ENCODE assay signal across 26 cellular contexts in the genomic region with DNA sequence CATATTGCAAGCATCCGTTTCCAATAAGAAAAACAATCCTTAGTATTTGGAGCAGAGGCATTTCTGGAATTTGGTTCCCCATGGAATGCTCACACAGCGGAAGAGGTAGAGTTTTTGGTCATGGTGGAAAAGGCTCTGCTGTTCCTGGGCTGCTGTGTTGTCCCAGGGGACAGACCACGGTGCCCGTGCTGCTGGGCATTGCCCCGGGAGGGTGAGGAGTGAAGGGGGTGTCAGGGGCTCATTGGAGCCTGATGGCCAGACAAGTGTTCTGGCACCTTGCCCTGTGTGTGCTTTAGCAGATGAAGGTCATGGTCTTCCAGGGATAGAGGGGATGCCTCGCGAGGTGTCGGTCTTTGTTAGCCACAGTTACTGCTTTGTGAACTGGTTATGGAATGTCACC.
"Had no signal": no experiment of that assay in that cellular context is flagged by ENCODE, and none has a peak within 500 bp of the region (broad histone marks: within the 10 kb centered on the region; RNA-seq: fewer than 3 reads in every experiment).

No MANE protein-coding gene starts in this region.

- H3K36me3 ChIP-seq: ovary, right lobe of liver, sigmoid colon, stomach, thoracic aorta, thyroid gland, tibial nerve, upper lobe of left lung, vagina had no signal

- H3K27me3 ChIP-seq: ovary, right lobe of liver, thyroid gland, tibial nerve, upper lobe of left lung, vagina had no signal

- H3K27ac ChIP-seq: ovary, parathyroid adenoma, psoas muscle, sigmoid colon, skin epidermis, stomach, thoracic aorta, thyroid gland, tibial nerve, upper lobe of left lung, vagina had no signal

- H2AFZ ChIP-seq: parathyroid adenoma had no signal

- H3K9me3 ChIP-seq: ovary, psoas muscle, right lobe of liver, sigmoid colon, stomach, thoracic aorta, thyroid gland, tibial nerve, upper lobe of left lung, vagina had no signal

- H3K4me1 ChIP-seq: parathyroid adenoma, psoas muscle, sigmoid colon, stomach, thyroid gland, upper lobe of left lung, vagina had no signal

- H3K4me3 ChIP-seq: ovary, psoas muscle, right lobe of liver, sigmoid colon, skin epidermis, smooth muscle cell, stomach, thoracic aorta, thyroid gland, tibial nerve, upper lobe of left lung, vagina had no signal

- H3K4me2 ChIP-seq: smooth muscle cell had no signal

- DNase-seq: nephron progenitor cell; occipital lobe; ovary; psoas muscle; right cardiac atrium; right lobe of liver; sigmoid colon; stimulated activated CD4-positive, alpha-beta T cell treated with anti-CD3 and anti-CD28 coated beads, Interleukin-15, amount 100 ng/mL, for 24 hours; stimulated activated CD4-positive, alpha-beta T cell treated with anti-CD3 and anti-CD28 coated beads, Interleukin-2, amount 100 ng/mL, for 24 hours; stimulated activated CD4-positive, alpha-beta T cell treated with anti-CD3 and anti-CD28 coated beads, Interleukin-2, amount 100 ng/mL, for 48 hours; stimulated activated CD4-positive, alpha-beta T cell treated with anti-CD3 and anti-CD28 coated beads, Interleukin-4, amount 100 ng/mL, for 24 hours; stimulated activated naive B cell treated with anti-CD40 and anti-IgM and Interleukin-4, amounts not matched to agents 10 μg/mL and 1 μg/mL and 100 μg/mL, for 72 hours; stimulated activated naive CD4-positive, alpha-beta T cell treated with Interleukin-2 at 50 U/mL for 16 hours; stomach; thyroid gland; trophoblast cell; upper lobe of left lung had no signal

- ATAC-seq: naive thymus-derived CD8-positive, alpha-beta T cell; natural killer cell treated with Interleukin-12 subunit alpha and Interleukin-12 subunit beta and Interleukin-15 and Interleukin-18, amount 100 ng/mL, for 72 hours; psoas muscle; right cardiac atrium; right lobe of liver; stimulated activated effector memory CD8-positive, alpha-beta T cell treated with anti-CD3 and anti-CD28 coated beads, Interleukin-12 subunit alpha, Interleukin-12 subunit beta, amount 100 ng/mL, for 72 hours; stimulated activated naive B cell treated with anti-CD40 and anti-IgM and Interleukin-4, amounts not matched to agents 10 μg/mL and 1 μg/mL and 100 μg/mL, for 72 hours had no signal

- H3K9ac ChIP-seq: parathyroid adenoma had no signal
